In the genomic region with DNA sequence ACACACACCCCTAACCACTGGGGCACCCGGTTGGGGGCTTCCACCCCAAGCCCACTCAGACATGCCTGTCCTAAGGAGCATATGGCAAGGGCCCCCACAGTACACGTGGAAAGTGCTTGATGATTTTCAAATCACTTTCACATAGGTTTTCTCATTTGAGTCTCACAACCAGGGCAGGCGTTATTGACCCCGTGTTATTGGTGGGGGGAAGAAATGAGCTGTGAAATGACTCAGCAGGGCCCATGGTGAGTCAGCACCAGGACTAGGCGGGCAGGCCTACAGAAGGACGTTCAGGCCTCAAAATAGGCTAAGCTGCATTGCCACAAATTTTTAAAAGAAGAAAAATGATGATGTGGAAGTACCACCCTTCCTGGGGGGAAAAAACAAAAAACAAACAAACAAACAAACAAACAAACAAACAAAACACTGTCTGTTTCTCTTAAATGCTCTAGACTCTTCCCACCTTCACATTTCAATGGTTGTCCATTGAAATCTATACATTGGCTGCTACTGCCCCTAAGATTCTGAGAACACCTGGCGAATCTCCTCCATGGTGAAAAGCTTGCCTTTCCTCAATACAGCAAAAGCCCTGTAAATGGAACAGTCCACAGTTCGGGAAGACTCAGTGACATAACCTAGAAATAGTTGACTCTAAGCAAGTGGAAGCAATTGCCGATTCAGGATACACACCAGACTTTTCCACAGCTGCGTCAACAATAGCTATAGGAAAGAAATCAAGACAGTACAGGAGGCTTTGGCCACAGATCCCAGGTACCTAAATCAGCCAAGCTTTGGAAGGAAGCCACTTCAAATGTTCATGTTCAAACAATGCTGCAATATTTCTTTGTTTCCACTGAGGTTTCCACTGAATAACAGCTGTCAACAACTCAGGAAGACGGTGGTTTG, we compare ENCODE assay signal across 1 cellular context.
TF ChIP-seq lines count a peak whose summit lies in the region.

No MANE protein-coding gene starts in this region.

TF ChIP-seq in K562, 482 proteins besides CTCF, POLR2A, EP300 and RAD21 (continued from another document and continues in another):
- TF ChIP-seq, protein P1, sequence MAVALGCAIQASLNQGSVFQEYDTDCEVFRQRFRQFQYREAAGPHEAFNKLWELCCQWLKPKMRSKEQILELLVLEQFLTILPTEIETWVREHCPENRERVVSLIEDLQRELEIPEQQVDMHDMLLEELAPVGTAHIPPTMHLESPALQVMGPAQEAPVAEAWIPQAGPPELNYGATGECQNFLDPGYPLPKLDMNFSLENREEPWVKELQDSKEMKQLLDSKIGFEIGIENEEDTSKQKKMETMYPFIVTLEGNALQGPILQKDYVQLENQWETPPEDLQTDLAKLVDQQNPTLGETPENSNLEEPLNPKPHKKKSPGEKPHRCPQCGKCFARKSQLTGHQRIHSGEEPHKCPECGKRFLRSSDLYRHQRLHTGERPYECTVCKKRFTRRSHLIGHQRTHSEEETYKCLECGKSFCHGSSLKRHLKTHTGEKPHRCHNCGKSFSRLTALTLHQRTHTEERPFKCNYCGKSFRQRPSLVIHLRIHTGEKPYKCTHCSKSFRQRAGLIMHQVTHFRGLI (CRISPR knock-in tag; IDR thresholded peaks at IDR 0.05) = peak; percentile 69; the same call in 1 of the 2 replicates
- TF ChIP-seq L3MBTL2 (IDR thresholded peaks at IDR 0.05) (peak; percentile 84), POLR2H (tag; IDR thresholded peaks at IDR 0.05; ENCODE audit: low read depth) (no peak), SRSF1 (IDR thresholded peaks at IDR 0.05; ENCODE audit: low read depth, low read length) (no peak), PHF8 (IDR thresholded peaks at IDR 0.05; ENCODE audit: borderline replicate concordance, low read length) (no peak), TRIM28 (IDR thresholded peaks at IDR 0.05) (no peak), BCL6 (CRISPR knock-in tag; IDR thresholded peaks at IDR 0.05) (peak; percentile 51; the same call in 1 of the 2 replicates), RFX7 (CRISPR knock-in tag; IDR thresholded peaks at IDR 0.05) (peak; percentile 47; the same call in 1 of the 2 replicates), BACH1 (tag; IDR thresholded peaks at IDR 0.05) (peak; percentile 95), MAZ (CRISPR knock-in tag; conservative IDR thresholded peaks at IDR 0.05 in 1 of 2, IDR thresholded peaks at IDR 0.05 in 1 of 2) (peak; percentile 56 to 63; a peak in 2 of 4 replicates), TEAD4 (IDR thresholded peaks at IDR 0.05; ENCODE audit: low read length) (no peak), TEAD4 (CRISPR knock-in tag; IDR thresholded peaks at IDR 0.05; ENCODE audit: borderline replicate concordance) (no peak), ZNF282 (CRISPR knock-in tag; IDR thresholded peaks at IDR 0.05) (no peak), SP1 (CRISPR knock-in tag; IDR thresholded peaks at IDR 0.05) (no peak), TBL1XR1 (IDR thresholded peaks at IDR 0.05; ENCODE audit: low read length in 2 of 2) (no peak), GABPB1 (CRISPR knock-in tag; IDR thresholded peaks at IDR 0.05) (no peak), SMARCC2 (IDR thresholded peaks at IDR 0.05; ENCODE audit: low read depth) (0 out of 2 replicates have a peak, but pooled peaks have one; percentile 26), U2AF2 (optimal IDR thresholded peaks at IDR 0.05; ENCODE audit: low read depth, low read length) (no peak), ZFPM2 (CRISPR knock-in tag; IDR thresholded peaks at IDR 0.05) (no peak), TAF15 (IDR thresholded peaks at IDR 0.05; ENCODE audit: low read depth, low read length) (no peak), PHB (CRISPR knock-in tag; IDR thresholded peaks at IDR 0.05) (no peak), ZNF699 (CRISPR knock-in tag; IDR thresholded peaks at IDR 0.05; ENCODE audit: insufficient replicate concordance) (no peak), ZNF668 (CRISPR knock-in tag; IDR thresholded peaks at IDR 0.05) (peak; percentile 61), ZNF347 (CRISPR knock-in tag; IDR thresholded peaks at IDR 0.05; ENCODE audit: low read depth) (no peak), CCAR2 (IDR thresholded peaks at IDR 0.05; ENCODE audit: low read depth, low read length) (no peak), RBBP5 (IDR thresholded peaks at IDR 0.05; ENCODE audit: borderline replicate concordance, insufficient read depth, low read length, poor library complexity, severe bottlenecking) (no peak), MXI1 (IDR thresholded peaks at IDR 0.05; ENCODE audit: low read depth, low read length) (no peak), RNF2 (IDR thresholded peaks at IDR 0.05) (peak; percentile 29; the same call in 1 of the 2 replicates), ZNF133 (CRISPR knock-in tag; IDR thresholded peaks at IDR 0.05) (0 out of 2 replicates have a peak, but pooled peaks have one; percentile 41), NR2F6 (CRISPR knock-in tag; IDR thresholded peaks at IDR 0.05) (no peak), PYGO2 (tag; IDR thresholded peaks at IDR 0.05) (no peak; the same call in 1 of the 2 replicates), PCBP1 (IDR thresholded peaks at IDR 0.05; ENCODE audit: low read depth, low read length, poor library complexity, severe bottlenecking) (no peak), ZNF140 (CRISPR knock-in tag; IDR thresholded peaks at IDR 0.05) (no peak), RB1 (IDR thresholded peaks at IDR 0.05; ENCODE audit: low read depth) (0 out of 2 replicates have a peak, but pooled peaks have one; percentile 1), DMBX1 (CRISPR knock-in tag; IDR thresholded peaks at IDR 0.05; ENCODE audit: borderline replicate concordance) (peak; percentile 88), ASH1L (IDR thresholded peaks at IDR 0.05; ENCODE audit: borderline replicate concordance, low read depth, partially characterized antibody) (no peak), ERF (CRISPR knock-in tag; IDR thresholded peaks at IDR 0.05) (peak; percentile 69)
- TF ChIP-seq, protein P2, sequence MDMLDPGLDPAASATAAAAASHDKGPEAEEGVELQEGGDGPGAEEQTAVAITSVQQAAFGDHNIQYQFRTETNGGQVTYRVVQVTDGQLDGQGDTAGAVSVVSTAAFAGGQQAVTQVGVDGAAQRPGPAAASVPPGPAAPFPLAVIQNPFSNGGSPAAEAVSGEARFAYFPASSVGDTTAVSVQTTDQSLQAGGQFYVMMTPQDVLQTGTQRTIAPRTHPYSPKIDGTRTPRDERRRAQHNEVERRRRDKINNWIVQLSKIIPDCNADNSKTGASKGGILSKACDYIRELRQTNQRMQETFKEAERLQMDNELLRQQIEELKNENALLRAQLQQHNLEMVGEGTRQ (CRISPR knock-in tag; IDR thresholded peaks at IDR 0.05) = no peak
- TF ChIP-seq, protein P3, sequence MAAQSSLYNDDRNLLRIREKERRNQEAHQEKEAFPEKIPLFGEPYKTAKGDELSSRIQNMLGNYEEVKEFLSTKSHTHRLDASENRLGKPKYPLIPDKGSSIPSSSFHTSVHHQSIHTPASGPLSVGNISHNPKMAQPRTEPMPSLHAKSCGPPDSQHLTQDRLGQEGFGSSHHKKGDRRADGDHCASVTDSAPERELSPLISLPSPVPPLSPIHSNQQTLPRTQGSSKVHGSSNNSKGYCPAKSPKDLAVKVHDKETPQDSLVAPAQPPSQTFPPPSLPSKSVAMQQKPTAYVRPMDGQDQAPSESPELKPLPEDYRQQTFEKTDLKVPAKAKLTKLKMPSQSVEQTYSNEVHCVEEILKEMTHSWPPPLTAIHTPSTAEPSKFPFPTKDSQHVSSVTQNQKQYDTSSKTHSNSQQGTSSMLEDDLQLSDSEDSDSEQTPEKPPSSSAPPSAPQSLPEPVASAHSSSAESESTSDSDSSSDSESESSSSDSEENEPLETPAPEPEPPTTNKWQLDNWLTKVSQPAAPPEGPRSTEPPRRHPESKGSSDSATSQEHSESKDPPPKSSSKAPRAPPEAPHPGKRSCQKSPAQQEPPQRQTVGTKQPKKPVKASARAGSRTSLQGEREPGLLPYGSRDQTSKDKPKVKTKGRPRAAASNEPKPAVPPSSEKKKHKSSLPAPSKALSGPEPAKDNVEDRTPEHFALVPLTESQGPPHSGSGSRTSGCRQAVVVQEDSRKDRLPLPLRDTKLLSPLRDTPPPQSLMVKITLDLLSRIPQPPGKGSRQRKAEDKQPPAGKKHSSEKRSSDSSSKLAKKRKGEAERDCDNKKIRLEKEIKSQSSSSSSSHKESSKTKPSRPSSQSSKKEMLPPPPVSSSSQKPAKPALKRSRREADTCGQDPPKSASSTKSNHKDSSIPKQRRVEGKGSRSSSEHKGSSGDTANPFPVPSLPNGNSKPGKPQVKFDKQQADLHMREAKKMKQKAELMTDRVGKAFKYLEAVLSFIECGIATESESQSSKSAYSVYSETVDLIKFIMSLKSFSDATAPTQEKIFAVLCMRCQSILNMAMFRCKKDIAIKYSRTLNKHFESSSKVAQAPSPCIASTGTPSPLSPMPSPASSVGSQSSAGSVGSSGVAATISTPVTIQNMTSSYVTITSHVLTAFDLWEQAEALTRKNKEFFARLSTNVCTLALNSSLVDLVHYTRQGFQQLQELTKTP (IDR thresholded peaks at IDR 0.05; ENCODE audit: low read depth in 1 of 2, partially characterized antibody in 2 of 2) = no peak
- TF ChIP-seq, protein P4, sequence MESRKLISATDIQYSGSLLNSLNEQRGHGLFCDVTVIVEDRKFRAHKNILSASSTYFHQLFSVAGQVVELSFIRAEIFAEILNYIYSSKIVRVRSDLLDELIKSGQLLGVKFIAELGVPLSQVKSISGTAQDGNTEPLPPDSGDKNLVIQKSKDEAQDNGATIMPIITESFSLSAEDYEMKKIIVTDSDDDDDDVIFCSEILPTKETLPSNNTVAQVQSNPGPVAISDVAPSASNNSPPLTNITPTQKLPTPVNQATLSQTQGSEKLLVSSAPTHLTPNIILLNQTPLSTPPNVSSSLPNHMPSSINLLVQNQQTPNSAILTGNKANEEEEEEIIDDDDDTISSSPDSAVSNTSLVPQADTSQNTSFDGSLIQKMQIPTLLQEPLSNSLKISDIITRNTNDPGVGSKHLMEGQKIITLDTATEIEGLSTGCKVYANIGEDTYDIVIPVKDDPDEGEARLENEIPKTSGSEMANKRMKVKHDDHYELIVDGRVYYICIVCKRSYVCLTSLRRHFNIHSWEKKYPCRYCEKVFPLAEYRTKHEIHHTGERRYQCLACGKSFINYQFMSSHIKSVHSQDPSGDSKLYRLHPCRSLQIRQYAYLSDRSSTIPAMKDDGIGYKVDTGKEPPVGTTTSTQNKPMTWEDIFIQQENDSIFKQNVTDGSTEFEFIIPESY (CRISPR knock-in tag; IDR thresholded peaks at IDR 0.05) = 0 out of 2 replicates have a peak, but pooled peaks have one; percentile 22
- TF ChIP-seq, protein P5, sequence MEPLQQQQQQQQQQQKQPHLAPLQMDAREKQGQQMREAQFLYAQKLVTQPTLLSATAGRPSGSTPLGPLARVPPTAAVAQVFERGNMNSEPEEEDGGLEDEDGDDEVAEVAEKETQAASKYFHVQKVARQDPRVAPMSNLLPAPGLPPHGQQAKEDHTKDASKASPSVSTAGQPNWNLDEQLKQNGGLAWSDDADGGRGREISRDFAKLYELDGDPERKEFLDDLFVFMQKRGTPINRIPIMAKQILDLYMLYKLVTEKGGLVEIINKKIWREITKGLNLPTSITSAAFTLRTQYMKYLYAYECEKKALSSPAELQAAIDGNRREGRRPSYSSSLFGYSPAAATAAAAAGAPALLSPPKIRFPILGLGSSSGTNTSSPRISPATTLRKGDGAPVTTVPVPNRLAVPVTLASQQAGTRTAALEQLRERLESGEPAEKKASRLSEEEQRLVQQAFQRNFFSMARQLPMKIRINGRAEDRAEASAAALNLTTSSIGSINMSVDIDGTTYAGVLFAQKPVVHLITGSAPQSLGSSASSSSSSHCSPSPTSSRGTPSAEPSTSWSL (CRISPR knock-in tag; IDR thresholded peaks at IDR 0.05; ENCODE audit: borderline replicate concordance) = no peak
- TF ChIP-seq, protein P6, sequence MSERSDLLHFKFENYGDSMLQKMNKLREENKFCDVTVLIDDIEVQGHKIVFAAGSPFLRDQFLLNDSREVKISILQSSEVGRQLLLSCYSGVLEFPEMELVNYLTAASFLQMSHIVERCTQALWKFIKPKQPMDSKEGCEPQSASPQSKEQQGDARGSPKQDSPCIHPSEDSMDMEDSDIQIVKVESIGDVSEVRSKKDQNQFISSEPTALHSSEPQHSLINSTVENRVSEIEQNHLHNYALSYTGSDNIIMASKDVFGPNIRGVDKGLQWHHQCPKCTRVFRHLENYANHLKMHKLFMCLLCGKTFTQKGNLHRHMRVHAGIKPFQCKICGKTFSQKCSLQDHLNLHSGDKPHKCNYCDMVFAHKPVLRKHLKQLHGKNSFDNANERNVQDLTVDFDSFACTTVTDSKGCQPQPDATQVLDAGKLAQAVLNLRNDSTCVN (CRISPR knock-in tag; IDR thresholded peaks at IDR 0.05) = no peak
- TF ChIP-seq, protein P7, sequence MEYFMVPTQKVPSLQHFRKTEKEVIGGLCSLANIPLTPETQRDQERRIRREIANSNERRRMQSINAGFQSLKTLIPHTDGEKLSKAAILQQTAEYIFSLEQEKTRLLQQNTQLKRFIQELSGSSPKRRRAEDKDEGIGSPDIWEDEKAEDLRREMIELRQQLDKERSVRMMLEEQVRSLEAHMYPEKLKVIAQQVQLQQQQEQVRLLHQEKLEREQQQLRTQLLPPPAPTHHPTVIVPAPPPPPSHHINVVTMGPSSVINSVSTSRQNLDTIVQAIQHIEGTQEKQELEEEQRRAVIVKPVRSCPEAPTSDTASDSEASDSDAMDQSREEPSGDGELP (CRISPR knock-in tag; IDR thresholded peaks at IDR 0.05; ENCODE audit: borderline replicate concordance) = peak; percentile 61; the same call in 1 of the 2 replicates
- TF ChIP-seq, protein P8, sequence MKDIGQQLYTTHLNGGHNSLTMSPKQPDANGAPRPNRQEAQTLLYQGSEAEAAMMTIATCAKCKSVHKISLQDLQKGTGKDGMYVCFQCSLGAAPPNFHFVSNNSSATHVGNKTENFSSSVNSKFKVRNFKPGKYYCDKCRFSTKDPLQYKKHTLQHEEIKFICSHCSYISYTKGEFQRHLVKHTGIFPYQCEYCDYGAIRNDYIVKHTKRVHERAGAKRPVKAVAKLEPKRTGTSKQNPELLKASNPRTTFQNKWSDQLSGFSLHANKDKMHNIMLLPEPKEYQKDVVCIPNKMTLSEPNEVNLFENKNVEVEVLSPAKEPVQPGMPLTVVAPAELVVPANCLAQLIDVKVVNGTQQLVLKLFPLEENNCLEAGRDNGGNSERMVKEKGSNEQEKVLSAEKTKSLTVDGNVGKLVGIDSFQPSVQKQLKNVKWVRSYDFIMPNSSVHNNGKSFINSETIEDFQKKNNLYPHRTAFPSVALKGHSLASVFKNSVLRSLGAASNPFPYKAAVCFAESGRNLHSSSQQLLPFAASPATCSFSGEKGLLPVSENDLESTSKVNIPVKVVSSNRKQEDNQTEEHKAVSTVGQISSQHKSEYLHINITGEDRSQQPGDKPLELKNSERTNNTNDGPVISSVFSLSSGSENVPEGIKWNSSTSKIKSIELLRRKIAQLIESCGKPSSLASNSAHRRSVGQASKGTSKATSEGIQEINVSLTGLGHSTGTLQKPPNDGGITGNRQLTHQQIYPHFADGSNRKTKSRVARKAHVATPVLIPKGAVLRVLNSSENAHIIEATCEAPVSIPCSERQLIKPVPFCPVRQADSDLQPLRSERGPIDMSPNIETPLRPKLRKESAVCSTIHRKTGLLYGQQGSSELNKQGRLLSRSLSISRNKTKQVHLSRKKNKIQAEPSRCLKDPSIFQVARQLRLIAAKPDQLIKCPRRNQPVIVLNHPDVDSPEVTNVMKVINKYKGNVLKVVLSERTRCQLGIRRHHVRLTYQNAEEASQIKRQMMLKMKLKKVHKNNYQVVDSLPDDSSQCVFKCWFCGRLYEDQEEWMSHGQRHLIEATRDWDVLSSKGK (CRISPR knock-in tag; IDR thresholded peaks at IDR 0.05) = no peak
